Comparison of ENCODE assay signal across 8 cellular contexts in the genomic region with DNA sequence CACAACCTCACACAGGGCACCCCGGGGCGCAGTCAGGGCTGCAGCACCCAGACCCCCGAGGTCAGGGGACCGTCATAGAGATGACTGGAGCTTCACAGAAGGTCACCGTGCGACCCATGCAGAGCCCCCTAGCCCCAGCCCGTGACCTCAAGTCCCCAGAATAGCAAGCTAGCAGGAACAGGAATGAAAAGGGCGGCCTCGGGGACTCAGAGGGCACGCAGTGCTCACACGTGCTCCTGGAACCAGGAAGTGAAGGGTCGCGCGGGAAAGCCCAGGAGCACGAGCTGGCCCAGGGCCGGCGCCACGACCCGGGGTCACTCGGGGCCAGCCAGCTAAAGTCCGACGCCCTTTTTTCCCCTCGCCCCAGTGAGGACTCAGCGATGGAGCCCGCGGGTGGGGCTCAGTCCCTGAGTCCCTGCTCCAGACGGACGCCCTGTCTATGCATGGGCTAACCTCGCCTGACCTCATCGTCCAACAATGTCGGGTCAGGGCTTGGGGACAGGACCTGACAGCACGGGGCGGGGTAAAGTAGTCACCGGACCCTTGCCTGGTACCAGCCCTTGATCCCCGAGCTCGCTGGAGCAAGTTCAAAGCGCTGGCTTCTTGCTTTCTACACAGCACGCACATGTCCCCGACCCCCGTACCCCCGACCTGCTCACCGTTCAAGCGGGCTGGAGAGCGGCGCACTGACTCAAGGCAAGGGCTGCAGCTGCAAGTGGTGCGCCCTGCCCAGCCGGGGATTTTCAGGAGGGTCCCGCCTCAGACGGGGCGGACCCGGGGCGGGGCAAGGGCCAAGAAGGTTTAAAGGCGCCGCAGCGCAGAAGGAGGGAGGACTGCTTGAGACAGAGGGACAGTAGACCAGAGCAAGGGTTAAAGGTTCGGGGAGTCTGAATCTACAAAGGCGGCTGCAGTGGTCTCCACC.
A peak's percentile ranks its signal among the peaks of the same experiment; 100 is the strongest.
DNase-seq lines count a peak whose midpoint lies in the region; ATAC-seq and TF ChIP-seq lines count a peak whose summit lies in the region.

A gene (minus strand): TSS at position 717 of the 922 bp plus-strand sequence. CDS start 4,998 bp downstream, outside the sequence.

- H3K4me3 ChIP-seq in OCI-LY1 (ENCODE audit: low read depth, low read length, poor library complexity, severe bottlenecking) (peak within 1 kb of the TSS; percentile 79), muscle layer of colon (ENCODE audit: low read depth in 1 of 2, low read length in 2 of 2) (peak within 1 kb of the TSS; percentile 76 to 97)

- peaks cover 10% of the 10 kb centered on the region; the same call in 1 of the 2 replicates for H3K36me3 ChIP-seq in OCI-LY1 (ENCODE audit: insufficient read depth, low read length)
- H3K36me3 ChIP-seq in muscle layer of colon (ENCODE audit: insufficient read depth, low read length): peaks cover 7% of the 10 kb centered on the region

- H2AFZ ChIP-seq in OCI-LY1 (ENCODE audit: low read length): no peak within 1 kb of the TSS

- H3K27me3 ChIP-seq in OCI-LY1 (ENCODE audit: insufficient read depth, low read length) (peaks cover 4% of the 10 kb centered on the region; the same call in 1 of the 2 replicates), muscle layer of colon (ENCODE audit: control insufficient read depth in 1 of 2, insufficient read depth in 2 of 2, low read length in 2 of 2) (no peaks in the 10 kb centered on the region)

- H3K79me2 ChIP-seq in OCI-LY1 (ENCODE audit: insufficient read depth, low read length): no peaks in the 10 kb centered on the region

- H4K20me1 ChIP-seq in OCI-LY1 (ENCODE audit: insufficient read depth, low read length): no peaks in the 10 kb centered on the region

- H3K27ac ChIP-seq in C4-2B (peak within 1 kb of the TSS; percentile 89), OCI-LY1 (ENCODE audit: low read depth, low read length, poor library complexity, severe bottlenecking) (peak within 1 kb of the TSS; percentile 87), epithelial cell of prostate (peak within 1 kb of the TSS; percentile 99), muscle layer of colon (ENCODE audit: low read depth, low read length) (peak within 1 kb of the TSS; percentile 97)

- H3K9me3 ChIP-seq in OCI-LY1 (ENCODE audit: low read length): no peaks in the 10 kb centered on the region
- no peaks in the 10 kb centered on the region for H3K9me3 ChIP-seq in muscle layer of colon (ENCODE audit: low read length)

- H3K9ac ChIP-seq in OCI-LY1 (ENCODE audit: low read length) (peak within 1 kb of the TSS; percentile 74), muscle layer of colon (ENCODE audit: low read length) (peak within 1 kb of the TSS; percentile 97)

- no peaks in the 10 kb centered on the region for H3K9me2 ChIP-seq in OCI-LY1 (ENCODE audit: low read depth, low read length)

- peak within 1 kb of the TSS; percentile 84 for H3K4me2 ChIP-seq in OCI-LY1 (ENCODE audit: low read length)

- TF ChIP-seq CTCF in C4-2B (conservative IDR thresholded peaks at IDR 0.05): no peak
- TF ChIP-seq CTCF in OCI-LY1 (IDR thresholded peaks at IDR 0.05; ENCODE audit: low read length): no peak

- ATAC-seq in HG03457 (IDR thresholded peaks at IDR 0.05; ENCODE audit: unreplicated experiment): peak; percentile 47

- H3K4me1 ChIP-seq in OCI-LY1 (ENCODE audit: insufficient read depth, low read length, severe bottlenecking) (peaks cover 50% of the 10 kb centered on the region), muscle layer of colon (ENCODE audit: insufficient read depth, low read length) (peaks cover 17% of the 10 kb centered on the region)

- no peaks in the 10 kb centered on the region for H3F3A ChIP-seq in OCI-LY1 (ENCODE audit: insufficient read depth, low read length)

- DNase-seq in GM19240 (ENCODE audit: insufficient read length, low spot score) (peak; percentile 99), activated T-cell treated with anti-CD3 and anti-CD28 coated beads for 4 hours (peak; percentile 84), epithelial cell of prostate (ENCODE audit: low read depth, low spot score) (no peak)
- DNase-seq in stimulated activated CD8-positive, alpha-beta memory T cell treated with anti-CD3 and anti-CD28 coated beads, Interleukin-7, amount 100 ng/mL, for 1 hour (ENCODE audit: low read depth in 2 of 2): peak; percentile 75 to 81
